In genomic region chr2:227884511-227884947, GRCh38 we compare ENCODE assay signal across 8 cellular contexts. TPM values are rescaled to one million over a fixed set of nuclear protein-coding genes. Genes with fewer than 3 reads are reported as not detected.
DNase-seq lines count a peak whose midpoint lies in the region; ATAC-seq and TF ChIP-seq lines count a peak whose summit lies in the region.

No MANE protein-coding gene starts in this region.

- ATAC-seq in GM18499 (IDR thresholded peaks at IDR 0.05; ENCODE audit: insufficient read depth, unreplicated experiment): peak; percentile 67
- peak; percentile 87 for ATAC-seq in HG02759 (IDR thresholded peaks at IDR 0.05; ENCODE audit: unreplicated experiment)

- H3K4me1 ChIP-seq in ACC112 (ENCODE audit: control insufficient read depth, insufficient read depth, low read length, unreplicated experiment): peaks cover 52% of the 10 kb centered on the region

- H3K4me3 Mint-ChIP-seq in type B pancreatic cell: peak overlapping the region; percentile 19

- H3K79me2 ChIP-seq in ACC112 (ENCODE audit: control insufficient read depth, insufficient read depth, low read length, unreplicated experiment): peaks cover 21% of the 10 kb centered on the region

- no peak overlapping the region for H3K27ac Mint-ChIP-seq in type B pancreatic cell

- intact Hi-C loops in dorsolateral prefrontal cortex (cut with DNase I): no loop called here

- peaks cover 2% of the 10 kb centered on the region for H3K27me3 Mint-ChIP-seq in type B pancreatic cell

- no peaks in the 10 kb centered on the region for H3K4me1 Mint-ChIP-seq in type B pancreatic cell (ENCODE audit: unreplicated experiment)

- H3K27ac ChIP-seq in ACC112 (ENCODE audit: low read depth, low read length) (peak overlapping the region; percentile 77), dorsolateral prefrontal cortex (no peak overlapping the region)

- H2AFZ ChIP-seq in ACC112 (ENCODE audit: low read length, unreplicated experiment): no peak overlapping the region

- DNase-seq in NCI-H1694 (lab: John Stamatoyannopoulos, UW) (peak; percentile 4), dorsolateral prefrontal cortex (peak in 6 of 10 donors; percentile 19 to 58 (median 46)), midbrain (lab: John Stamatoyannopoulos, UW) (peak; percentile 39), type B pancreatic cell (ENCODE audit: extremely low spot score, unreplicated experiment) (peak; percentile 78)

- H3K4me3 ChIP-seq in ACC112 (ENCODE audit: low read depth, low read length) (no peak overlapping the region), WI38 (ENCODE audit: low read depth, low read length) (no peak overlapping the region), dorsolateral prefrontal cortex (no peak overlapping the region)

- peak; percentile 84 for TF ChIP-seq CTCF in WI38 (IDR thresholded peaks at IDR 0.05; ENCODE audit: low read depth, low read length)
- TF ChIP-seq CTCF in dorsolateral prefrontal cortex (IDR thresholded peaks at IDR 0.05 in 54 of 56, conservative IDR thresholded peaks at IDR 0.05 in 2 of 56; ENCODE audit: low read depth in 1 of 56, partially characterized antibody in 56 of 56): peak in 54 of 56 donors; percentile 25 to 70 (median 52)
- peak; percentile 88 for TF ChIP-seq CTCF in type B pancreatic cell (conservative IDR thresholded peaks at IDR 0.05)

- no peaks in the 10 kb centered on the region for H3K27me3 ChIP-seq in ACC112 (ENCODE audit: insufficient read depth, low read length)
- H3K27me3 ChIP-seq in dorsolateral prefrontal cortex: no peaks in the 10 kb centered on the region

- H3K36me3 Mint-ChIP-seq in type B pancreatic cell: no peaks in the 10 kb centered on the region

- H3K9me3 Mint-ChIP-seq in type B pancreatic cell: no peaks in the 10 kb centered on the region

- H3K36me3 ChIP-seq in ACC112 (ENCODE audit: insufficient read depth, low read length): peaks cover 10% of the 10 kb centered on the region

RNA-seq across cellular contexts. Expression of gene DAW1, which starts 13.1 kb away (rescaled TPM):
- total RNA-seq in dorsolateral prefrontal cortex: 1 to 10 TPM in 109 of 120 experiments, under 1 TPM in 8, not detected in 3; 0.39 to 5.0 (median 2.2) TPM
- 0.80 TPM in 1 of 2 replicates, not detected in the other for total RNA-seq in type B pancreatic cell (ENCODE audit: low replicate concordance)

Comparison
In these comparisons a context has a peak if more than half of its experiments do, and no peak if none do; other contexts are left out.
1. DNase-seq: peak in every context shown above with its lines; median percentile 78 in type B pancreatic cell; 46 in dorsolateral prefrontal cortex; 39 in midbrain; 4 in NCI-H1694.